8 cellular contexts compared by ENCODE assay signal in the genomic region with DNA sequence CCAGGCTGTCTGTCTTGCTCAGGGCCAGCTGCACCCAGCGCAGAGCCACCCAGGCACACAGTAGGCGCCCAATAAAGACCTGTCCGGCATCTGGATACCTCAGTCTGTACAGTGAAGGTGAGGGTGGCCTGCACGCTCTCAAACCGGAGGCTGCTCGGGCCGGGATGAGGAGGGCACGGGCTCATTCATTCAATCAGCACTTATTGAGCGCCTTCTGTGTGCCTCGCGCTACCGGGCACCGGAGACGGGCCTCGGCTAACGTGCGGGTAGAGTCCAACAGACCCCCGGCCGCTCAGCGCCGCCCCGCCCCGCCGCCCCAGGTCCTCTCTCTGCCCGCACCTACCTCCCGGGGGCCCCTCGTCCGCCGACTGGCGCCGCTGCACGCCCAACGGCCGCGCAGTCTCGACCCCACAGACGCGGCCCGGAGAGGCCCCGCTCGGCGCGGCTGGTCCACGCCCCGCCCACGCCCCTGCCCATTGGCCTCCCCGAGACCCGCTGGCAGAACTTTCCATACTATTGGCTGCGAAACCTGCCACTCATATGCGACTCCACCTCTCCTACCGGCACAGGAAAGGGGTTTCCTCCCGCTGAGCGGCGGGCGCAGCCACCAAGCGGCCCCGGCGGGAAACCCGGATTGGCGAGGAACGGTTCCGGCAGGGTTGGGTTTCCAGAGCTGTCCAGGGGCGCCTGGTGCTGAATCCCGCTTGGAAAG. TPM values are rescaled to one million over a fixed set of nuclear protein-coding genes. Genes with fewer than 3 reads are reported as not detected.
A peak's percentile ranks its signal among the peaks of the same experiment; 100 is the strongest.
DNase-seq lines count a peak whose midpoint lies in the region; ATAC-seq and TF ChIP-seq lines count a peak whose summit lies in the region.

A gene with protein sequence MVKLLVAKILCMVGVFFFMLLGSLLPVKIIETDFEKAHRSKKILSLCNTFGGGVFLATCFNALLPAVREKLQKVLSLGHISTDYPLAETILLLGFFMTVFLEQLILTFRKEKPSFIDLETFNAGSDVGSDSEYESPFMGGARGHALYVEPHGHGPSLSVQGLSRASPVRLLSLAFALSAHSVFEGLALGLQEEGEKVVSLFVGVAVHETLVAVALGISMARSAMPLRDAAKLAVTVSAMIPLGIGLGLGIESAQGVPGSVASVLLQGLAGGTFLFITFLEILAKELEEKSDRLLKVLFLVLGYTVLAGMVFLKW (minus strand): TSS at position 416 of the 712 bp plus-strand sequence. CDS start 2,760 bp downstream, outside the sequence.

- peak within 1 kb of the TSS; percentile 84 for H2AFZ ChIP-seq in GM23338

- H3K79me2 ChIP-seq in DOHH2 (ENCODE audit: control insufficient read depth, low read length) (peaks cover 42% of the 10 kb centered on the region), GM23338 (replicated peaks; ENCODE audit: insufficient read depth) (peaks cover 5% of the 10 kb centered on the region; the same call in 1 of the 2 replicates)

- DNase-seq in GM23338 (ENCODE audit: low spot score) (peak; percentile 98), LNCaP clone FGC (ENCODE audit: low read depth) (peak; percentile 95), RPMI8226 (peak; percentile 99), fibroblast of gingiva (ENCODE audit: low read depth) (peak; percentile 98), naive B cell (peak; percentile 97)
- peak; percentile 98 for DNase-seq in activated T-helper 1 cell treated with anti-CD3 and anti-CD28 coated beads, Interleukin-12 subunit alpha, Interleukin-12 subunit beta, Interleukin-2, Interleukin-4 antibody, amounts not matched to agents 30 ng/mL and 10 ng/mL and 1 ng/mL, durations not matched to agents 14 hours and 24 hours and 36 hours (ENCODE audit: low spot score)
- DNase-seq in stimulated activated effector memory CD8-positive, alpha-beta T cell treated with anti-CD3 and anti-CD28 coated beads, Interleukin-12 subunit alpha, Interleukin-12 subunit beta, amount 100 ng/mL, for 72 hours (ENCODE audit: low spot score in 2 of 2): peak; percentile 99 to 100

- peak within 1 kb of the TSS; percentile 97 for H3K4me2 ChIP-seq in DOHH2 (ENCODE audit: low read length)
- H3K4me2 ChIP-seq in GM23338: peak within 1 kb of the TSS; percentile 85

- peak; percentile 98 for ATAC-seq in GM23338
- ATAC-seq in naive B cell (ENCODE audit: low read depth in 2 of 2): peak; percentile 99
- peak; percentile 98 for ATAC-seq in stimulated activated effector memory CD8-positive, alpha-beta T cell treated with anti-CD3 and anti-CD28 coated beads, Interleukin-12 subunit alpha, Interleukin-12 subunit beta, amount 100 ng/mL, for 72 hours

- H3K4me1 ChIP-seq in DOHH2 (ENCODE audit: control insufficient read depth, low read length) (peaks cover 17% of the 10 kb centered on the region), GM23338 (ENCODE audit: insufficient read depth) (peaks cover 4% of the 10 kb centered on the region; the same call in 1 of the 2 replicates)

- H3K4me1 Mint-ChIP-seq in GM23338 (peaks cover 4% of the 10 kb centered on the region; the same call in 2 of the 3 replicates), naive B cell (peaks cover 16 to 39% (median 21%) of the 10 kb centered on the region in 3 donors)
- H3K4me1 Mint-ChIP-seq in activated T-helper 1 cell treated with anti-CD3 and anti-CD28 coated beads, Interleukin-12 subunit alpha, Interleukin-12 subunit beta, Interleukin-2, Interleukin-4 antibody, amounts not matched to agents 30 ng/mL and 10 ng/mL and 1 ng/mL, durations not matched to agents 14 hours and 24 hours and 36 hours (ENCODE audit: low read depth): peaks cover 9% of the 10 kb centered on the region
- peaks cover 36% of the 10 kb centered on the region for H3K4me1 Mint-ChIP-seq in stimulated activated effector memory CD8-positive, alpha-beta T cell treated with anti-CD3 and anti-CD28 coated beads, Interleukin-12 subunit alpha, Interleukin-12 subunit beta, amount 100 ng/mL, for 72 hours

- TF ChIP-seq CTCF in DOHH2 (IDR thresholded peaks at IDR 0.05; ENCODE audit: low read depth, low read length, poor library complexity, severe bottlenecking): no peak
- TF ChIP-seq CTCF in GM23338 (conservative IDR thresholded peaks at IDR 0.05; ENCODE audit: low read depth in 2 of 2): no peak
- no peak for TF ChIP-seq CTCF in LNCaP clone FGC (IDR thresholded peaks at IDR 0.05; ENCODE audit: control insufficient read depth, extremely low read depth, insufficient read depth)

- intact Hi-C loops in activated T-helper 1 cell treated with anti-CD3 and anti-CD28 coated beads, Interleukin-12 subunit alpha, Interleukin-12 subunit beta, Interleukin-2, Interleukin-4 antibody, amounts not matched to agents 30 ng/mL and 10 ng/mL and 1 ng/mL, durations not matched to agents 14 hours and 24 hours and 36 hours (cut with micrococcal nuclease): loop anchor here (1.0 to 10.0 kb wide), 3 partner anchors 10 to 265 kb away; a partner anchor contains a TSS

- H3K36me3 ChIP-seq in DOHH2 (ENCODE audit: control insufficient read depth, low read length) (peaks cover 31% of the 10 kb centered on the region), GM23338 (ENCODE audit: insufficient read depth) (no peaks in the 10 kb centered on the region; the same call in 1 of the 2 replicates)

- H3K4me3 Mint-ChIP-seq in GM23338 (peak within 1 kb of the TSS; percentile 86), naive B cell (peak within 1 kb of the TSS; percentile 83 to 94 (median 86))
- peak within 1 kb of the TSS; percentile 93 for H3K4me3 Mint-ChIP-seq in activated T-helper 1 cell treated with anti-CD3 and anti-CD28 coated beads, Interleukin-12 subunit alpha, Interleukin-12 subunit beta, Interleukin-2, Interleukin-4 antibody, amounts not matched to agents 30 ng/mL and 10 ng/mL and 1 ng/mL, durations not matched to agents 14 hours and 24 hours and 36 hours
- peak within 1 kb of the TSS; percentile 89 for H3K4me3 Mint-ChIP-seq in stimulated activated effector memory CD8-positive, alpha-beta T cell treated with anti-CD3 and anti-CD28 coated beads, Interleukin-12 subunit alpha, Interleukin-12 subunit beta, amount 100 ng/mL, for 72 hours

- H3K27me3 ChIP-seq in DOHH2 (ENCODE audit: control insufficient read depth, low read length) (peaks cover 7% of the 10 kb centered on the region), GM23338 (ENCODE audit: insufficient read depth) (no peaks in the 10 kb centered on the region)

- no peaks in the 10 kb centered on the region for H3K9me3 ChIP-seq in DOHH2 (ENCODE audit: control insufficient read depth, insufficient read depth, low read length)

- H3K36me3 Mint-ChIP-seq in GM23338 (ENCODE audit: low read depth) (peaks cover 36% of the 10 kb centered on the region), naive B cell (peaks cover 0 to 2% of the 10 kb centered on the region in 2 donors)
- peaks cover 26% of the 10 kb centered on the region for H3K36me3 Mint-ChIP-seq in activated T-helper 1 cell treated with anti-CD3 and anti-CD28 coated beads, Interleukin-12 subunit alpha, Interleukin-12 subunit beta, Interleukin-2, Interleukin-4 antibody, amounts not matched to agents 30 ng/mL and 10 ng/mL and 1 ng/mL, durations not matched to agents 14 hours and 24 hours and 36 hours (ENCODE audit: low read depth)
- peaks cover 22% of the 10 kb centered on the region for H3K36me3 Mint-ChIP-seq in stimulated activated effector memory CD8-positive, alpha-beta T cell treated with anti-CD3 and anti-CD28 coated beads, Interleukin-12 subunit alpha, Interleukin-12 subunit beta, amount 100 ng/mL, for 72 hours

- H3K4me3 ChIP-seq in DOHH2 (ENCODE audit: low read length) (peak within 1 kb of the TSS; percentile 99), GM23338 (peak within 1 kb of the TSS; percentile 92), LNCaP clone FGC (ENCODE audit: low read depth, low read length) (peak within 1 kb of the TSS; percentile 86)

- H4K20me1 ChIP-seq in DOHH2 (ENCODE audit: control insufficient read depth, insufficient read depth, low read depth, low read length) (no peaks in the 10 kb centered on the region), GM23338 (replicated peaks; ENCODE audit: insufficient read depth) (no peaks in the 10 kb centered on the region; the same call in none of the 2 replicates)

- H3K9me3 Mint-ChIP-seq in GM23338: no peaks in the 10 kb centered on the region
- no peaks in the 10 kb centered on the region for H3K9me3 Mint-ChIP-seq in activated T-helper 1 cell treated with anti-CD3 and anti-CD28 coated beads, Interleukin-12 subunit alpha, Interleukin-12 subunit beta, Interleukin-2, Interleukin-4 antibody, amounts not matched to agents 30 ng/mL and 10 ng/mL and 1 ng/mL, durations not matched to agents 14 hours and 24 hours and 36 hours
- no peaks in the 10 kb centered on the region for H3K9me3 Mint-ChIP-seq in naive B cell
- H3K9me3 Mint-ChIP-seq in stimulated activated effector memory CD8-positive, alpha-beta T cell treated with anti-CD3 and anti-CD28 coated beads, Interleukin-12 subunit alpha, Interleukin-12 subunit beta, amount 100 ng/mL, for 72 hours: no peaks in the 10 kb centered on the region

- H3K27me3 Mint-ChIP-seq in GM23338 (ENCODE audit: insufficient read depth, low read depth, poor library complexity) (peaks cover 6% of the 10 kb centered on the region), naive B cell (peaks cover 0 to 10% (median 9%) of the 10 kb centered on the region in 3 donors)
- peaks cover 5% of the 10 kb centered on the region for H3K27me3 Mint-ChIP-seq in activated T-helper 1 cell treated with anti-CD3 and anti-CD28 coated beads, Interleukin-12 subunit alpha, Interleukin-12 subunit beta, Interleukin-2, Interleukin-4 antibody, amounts not matched to agents 30 ng/mL and 10 ng/mL and 1 ng/mL, durations not matched to agents 14 hours and 24 hours and 36 hours (ENCODE audit: insufficient read depth)

- H3K27ac Mint-ChIP-seq in GM23338: peak within 1 kb of the TSS; percentile 83
- H3K27ac Mint-ChIP-seq in activated T-helper 1 cell treated with anti-CD3 and anti-CD28 coated beads, Interleukin-12 subunit alpha, Interleukin-12 subunit beta, Interleukin-2, Interleukin-4 antibody, amounts not matched to agents 30 ng/mL and 10 ng/mL and 1 ng/mL, durations not matched to agents 14 hours and 24 hours and 36 hours: peak within 1 kb of the TSS; percentile 87
- H3K27ac Mint-ChIP-seq in naive B cell: peak within 1 kb of the TSS; percentile 69 to 92 (median 91)
- peak within 1 kb of the TSS; percentile 56 for H3K27ac Mint-ChIP-seq in stimulated activated effector memory CD8-positive, alpha-beta T cell treated with anti-CD3 and anti-CD28 coated beads, Interleukin-12 subunit alpha, Interleukin-12 subunit beta, amount 100 ng/mL, for 72 hours

- peak within 1 kb of the TSS; percentile 51 for H3K27ac ChIP-seq in DOHH2 (ENCODE audit: low read depth, low read length)
- peak within 1 kb of the TSS; percentile 63; the same call in 1 of the 2 replicates for H3K27ac ChIP-seq in GM23338 (ENCODE audit: low read depth)

- H3F3A ChIP-seq in DOHH2 (ENCODE audit: control insufficient read depth, insufficient read depth) (no peaks in the 10 kb centered on the region), GM23338 (replicated peaks; ENCODE audit: low read depth) (no peaks in the 10 kb centered on the region)

- H3K9me2 ChIP-seq in DOHH2 (replicated peaks; ENCODE audit: control insufficient read depth, low read length) (no peaks in the 10 kb centered on the region), GM23338 (ENCODE audit: insufficient read depth) (no peaks in the 10 kb centered on the region)

RNA-seq across cellular contexts. Expression of the gene that starts here (rescaled TPM):
- 46.5 and 47.4 TPM in 2 replicates for total RNA-seq in GM23338 (2014; rRNA removed; shearing (Covaris generic))
- polyA plus RNA-seq in GM23338 (2016; fragmentation: Nextera tagmentation; extraction: Ambion mirVana) (30.9 and 33.5 TPM in 2 replicates), naive B cell (ENCODE audit: low read depth in 6 of 6) (10 to 100 TPM; 56.2 to 88.7 (median 60.5) TPM)
- 50.3 and 51.6 TPM in 2 replicates for total RNA-seq in activated T-helper 1 cell treated with anti-CD3 and anti-CD28 coated beads, Interleukin-12 subunit alpha, Interleukin-12 subunit beta, Interleukin-2, Interleukin-4 antibody, amounts not matched to agents 30 ng/mL and 10 ng/mL and 1 ng/mL, durations not matched to agents 14 hours and 24 hours and 36 hours

Comparison
In these comparisons a context has a peak if more than half of its experiments do, and no peak if none do; other contexts are left out.
1. Peak in every context shown above with its lines: DNase-seq, ATAC-seq, H3K4me3 ChIP-seq and H3K27ac ChIP-seq.